Comparison of ENCODE assay signal across 9 cellular contexts in genomic region chr20:36607586-36608387, GRCh38. TPM values are rescaled to one million over a fixed set of nuclear protein-coding genes. Genes with fewer than 3 reads are reported as not detected.
A peak's percentile ranks its signal among the peaks of the same experiment; 100 is the strongest.
DNase-seq lines count a peak whose midpoint lies in the region; ATAC-seq and TF ChIP-seq lines count a peak whose summit lies in the region.
"Had no signal": no experiment of that assay in that cellular context is flagged by ENCODE, and none has a peak within 500 bp of the region (broad histone marks: within the 10 kb centered on the region; RNA-seq: fewer than 3 reads in every experiment).

No MANE protein-coding gene starts in this region.

- DNase-seq in activated CD4-positive, alpha-beta T cell treated with anti-CD3 and anti-CD28 coated beads for 36 hours, result no peak
- no peak for DNase-seq in activated CD4-positive, alpha-beta T cell treated with anti-CD3 and anti-CD28 coated beads, Interleukin-2, amount 50 U/mL, for 4 hours
- DNase-seq in RKO (ENCODE audit: low spot score) (peak; percentile 35), fibroblast of pulmonary artery (ENCODE audit: low read depth) (no peak)
- no peak for DNase-seq in stimulated activated effector memory CD8-positive, alpha-beta T cell treated with anti-CD3 and anti-CD28 coated beads, Interleukin-12 subunit alpha, Interleukin-12 subunit beta, amount 100 ng/mL, for 72 hours (ENCODE audit: low spot score in 2 of 2)

- ATAC-seq in activated CD4-positive, alpha-beta T cell treated with anti-CD3 and anti-CD28 coated beads for 36 hours, result no peak
- no peak for ATAC-seq in stimulated activated effector memory CD8-positive, alpha-beta T cell treated with anti-CD3 and anti-CD28 coated beads, Interleukin-12 subunit alpha, Interleukin-12 subunit beta, amount 100 ng/mL, for 72 hours
- no peak for ATAC-seq in GM18861 (IDR thresholded peaks at IDR 0.05; ENCODE audit: unreplicated experiment)
- ATAC-seq in GM18858 (IDR thresholded peaks at IDR 0.05; ENCODE audit: unreplicated experiment), result no peak
- ATAC-seq in GM19035 (IDR thresholded peaks at IDR 0.05; ENCODE audit: unreplicated experiment), result no peak

- no peaks in the 10 kb centered on the region for H3K27me3 Mint-ChIP-seq in activated CD4-positive, alpha-beta T cell treated with anti-CD3 and anti-CD28 coated beads for 36 hours

- no peaks in the 10 kb centered on the region for H3K9me3 Mint-ChIP-seq in activated CD4-positive, alpha-beta T cell treated with anti-CD3 and anti-CD28 coated beads for 36 hours (ENCODE audit: low read depth)
- H3K9me3 Mint-ChIP-seq in stimulated activated effector memory CD8-positive, alpha-beta T cell treated with anti-CD3 and anti-CD28 coated beads, Interleukin-12 subunit alpha, Interleukin-12 subunit beta, amount 100 ng/mL, for 72 hours, result no peaks in the 10 kb centered on the region

- POLR2A ChIA-PET in activated CD4-positive, alpha-beta T cell treated with anti-CD3 and anti-CD28 coated beads for 36 hours (lab: Charles Lee), result no interaction called here

- no peak for TF ChIP-seq CTCF in fibroblast of pulmonary artery (IDR thresholded peaks at IDR 0.05; ENCODE audit: low read length, missing control alignments)

- H3K27ac Mint-ChIP-seq in activated CD4-positive, alpha-beta T cell treated with anti-CD3 and anti-CD28 coated beads for 36 hours, result peak overlapping the region; percentile 95
- peak overlapping the region; percentile 94 for H3K27ac Mint-ChIP-seq in stimulated activated effector memory CD8-positive, alpha-beta T cell treated with anti-CD3 and anti-CD28 coated beads, Interleukin-12 subunit alpha, Interleukin-12 subunit beta, amount 100 ng/mL, for 72 hours

- H3K4me1 Mint-ChIP-seq in activated CD4-positive, alpha-beta T cell treated with anti-CD3 and anti-CD28 coated beads for 36 hours, result peaks cover 20% of the 10 kb centered on the region
- H3K4me1 Mint-ChIP-seq in stimulated activated effector memory CD8-positive, alpha-beta T cell treated with anti-CD3 and anti-CD28 coated beads, Interleukin-12 subunit alpha, Interleukin-12 subunit beta, amount 100 ng/mL, for 72 hours, result peaks cover 47% of the 10 kb centered on the region

- peak overlapping the region; percentile 95 for H3K4me3 ChIP-seq in fibroblast of pulmonary artery (replicated peaks; ENCODE audit: low read depth, low read length)

- intact Hi-C loops in activated CD4-positive, alpha-beta T cell treated with anti-CD3 and anti-CD28 coated beads for 36 hours (cut with DNase I, micrococcal nuclease), result loop anchor here in 1 of 2 experiments (2.0 kb wide), 1 partner anchor 37 kb away; no protein-coding TSS in a partner anchor

- H3K4me3 Mint-ChIP-seq in activated CD4-positive, alpha-beta T cell treated with anti-CD3 and anti-CD28 coated beads for 36 hours, result peak overlapping the region; percentile 100
- H3K4me3 Mint-ChIP-seq in stimulated activated effector memory CD8-positive, alpha-beta T cell treated with anti-CD3 and anti-CD28 coated beads, Interleukin-12 subunit alpha, Interleukin-12 subunit beta, amount 100 ng/mL, for 72 hours, result peak overlapping the region; percentile 94

- CTCF ChIA-PET in activated CD4-positive, alpha-beta T cell treated with anti-CD3 and anti-CD28 coated beads for 36 hours (lab: Charles Lee), result interaction anchor here (0.7 to 1.2 kb wide), 3 partner anchors 14 to 148 kb away, joined by 3 to 9 read pairs (median 3); no protein-coding TSS in a partner anchor

- H3K36me3 Mint-ChIP-seq in activated CD4-positive, alpha-beta T cell treated with anti-CD3 and anti-CD28 coated beads for 36 hours (ENCODE audit: low read depth), result peaks cover 35% of the 10 kb centered on the region
- H3K36me3 Mint-ChIP-seq in stimulated activated effector memory CD8-positive, alpha-beta T cell treated with anti-CD3 and anti-CD28 coated beads, Interleukin-12 subunit alpha, Interleukin-12 subunit beta, amount 100 ng/mL, for 72 hours, result peaks cover 80% of the 10 kb centered on the region

RNA-seq across cellular contexts. Expression of gene RAB5IF, which starts 2.2 kb away (rescaled TPM):
- total RNA-seq in activated CD4-positive, alpha-beta T cell treated with anti-CD3 and anti-CD28 coated beads for 36 hours, result 10 to 100 TPM; 71.7 to 90.2 TPM

RNA-seq across cellular contexts. Expression of gene TGIF2, which starts 34.4 kb away (rescaled TPM):
- total RNA-seq in activated CD4-positive, alpha-beta T cell treated with anti-CD3 and anti-CD28 coated beads for 36 hours, result 10 to 100 TPM; 44.9 to 48.7 TPM

RNA-seq across cellular contexts. Expression of gene SLA2, which starts 38.2 kb away (rescaled TPM):
- 10 to 100 TPM; 48.7 to 52.6 TPM for total RNA-seq in activated CD4-positive, alpha-beta T cell treated with anti-CD3 and anti-CD28 coated beads for 36 hours
- total RNA-seq: SJSA1 had no signal
